ENCODE assay signal across 2 cellular contexts in the genomic region with DNA sequence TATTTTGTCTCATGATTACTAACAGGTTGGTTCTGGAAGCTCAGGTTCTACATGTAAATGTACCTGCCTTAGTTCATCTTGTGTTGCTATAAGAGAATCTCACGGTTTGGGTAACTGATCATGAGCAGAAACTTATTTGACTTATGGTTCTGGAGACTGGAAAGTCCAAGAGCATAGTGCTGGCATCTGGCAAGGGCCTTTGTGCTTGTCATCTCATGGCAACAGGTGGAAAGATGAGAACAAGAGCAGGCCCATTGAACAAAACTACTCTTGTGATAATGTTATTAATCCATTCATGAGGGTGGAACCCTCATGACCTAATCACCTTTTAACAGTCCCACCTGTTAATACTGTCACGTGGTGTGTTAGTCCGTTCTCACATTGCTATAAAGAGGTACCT.
A peak's percentile ranks its signal among the peaks of the same experiment; 100 is the strongest.
TF ChIP-seq lines count a peak whose summit lies in the region.

No MANE protein-coding gene starts in this region.

TF ChIP-seq in HepG2, 621 proteins besides CTCF, POLR2A, EP300 and RAD21:
- no peak for TF ChIP-seq SP140L (CRISPR knock-in tag; IDR thresholded peaks at IDR 0.05; ENCODE audit: borderline replicate concordance)
- TF ChIP-seq ZNF564 (CRISPR knock-in tag; IDR thresholded peaks at IDR 0.05): peak; percentile 99

TF ChIP-seq in HEK293, 187 proteins besides CTCF, POLR2A, EP300 and RAD21:
- TF ChIP-seq ZNF37A (tag by site-specific recombination; IDR thresholded peaks at IDR 0.05) (no peak), ZNF830 (tag by site-specific recombination; IDR thresholded peaks at IDR 0.05; ENCODE audit: low read depth) (no peak), ZNF175 (tag by site-specific recombination; IDR thresholded peaks at IDR 0.05) (no peak), SCRT2 (tag by site-specific recombination; IDR thresholded peaks at IDR 0.05) (peak; percentile 57), ZNF501 (tag by site-specific recombination; IDR thresholded peaks at IDR 0.05) (no peak), ZNF514 (tag by site-specific recombination; IDR thresholded peaks at IDR 0.05) (no peak), ZIC2 (tag by site-specific recombination; IDR thresholded peaks at IDR 0.05) (no peak), SCRT1 (tag by site-specific recombination; IDR thresholded peaks at IDR 0.05; ENCODE audit: borderline replicate concordance) (0 out of 2 replicates have a peak, but pooled peaks have one; percentile 22)
